16 cellular contexts compared by ENCODE assay signal in the genomic region with DNA sequence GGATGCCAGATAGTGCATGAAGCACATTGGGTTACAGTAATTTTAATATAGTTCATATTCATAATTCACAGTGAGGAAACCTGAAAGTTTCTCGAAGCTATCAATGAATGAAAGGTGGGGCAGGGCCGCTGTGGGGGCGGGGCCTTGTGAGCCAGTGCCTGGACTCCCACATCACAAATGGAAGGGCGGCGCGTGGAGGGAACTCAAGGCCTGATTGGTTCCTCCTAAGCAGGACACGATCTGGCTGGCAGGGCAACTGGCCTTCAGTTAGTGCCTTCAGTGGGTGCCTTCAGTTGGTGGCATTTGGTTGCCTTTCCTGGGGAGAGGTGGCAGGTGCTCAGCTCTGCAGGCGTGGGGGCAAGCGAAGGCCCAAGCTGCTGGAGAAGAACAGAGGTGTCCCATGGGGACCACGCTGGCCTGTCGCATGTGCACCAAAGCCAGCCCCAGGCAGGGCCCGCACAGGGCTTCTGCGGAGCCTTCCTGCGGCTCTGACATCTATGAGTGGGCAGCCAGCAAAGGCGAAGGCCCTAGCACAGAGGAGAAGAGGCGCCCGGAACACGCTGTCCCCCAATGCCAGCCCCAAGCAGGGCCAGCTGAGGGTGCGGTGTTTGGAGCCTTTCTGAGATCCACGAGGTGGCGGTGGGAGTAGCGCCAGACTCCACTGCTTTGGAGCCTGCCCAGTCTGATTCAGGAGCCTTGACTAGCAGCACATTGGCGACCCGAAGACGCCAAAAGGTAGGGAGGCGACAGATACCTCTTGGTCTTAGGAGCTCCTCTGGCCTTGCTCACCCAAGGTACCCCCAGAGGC.
DNase-seq lines count a peak whose midpoint lies in the region; ATAC-seq and TF ChIP-seq lines count a peak whose summit lies in the region.
"Had no signal": no experiment of that assay in that cellular context is flagged by ENCODE, and none has a peak within 500 bp of the region (broad histone marks: within the 10 kb centered on the region; RNA-seq: fewer than 3 reads in every experiment).

No MANE protein-coding gene starts in this region.

- no peaks in the 10 kb centered on the region for H3K4me1 Mint-ChIP-seq in activated CD4-positive, alpha-beta T cell treated with anti-CD3 and anti-CD28 coated beads, Interleukin-2, amount 10 ng/mL, durations not matched to agents 24 days and 14 days
- H3K4me1 Mint-ChIP-seq in GM23338: peaks cover 3% of the 10 kb centered on the region; the same call in 1 of the 3 replicates
- no peaks in the 10 kb centered on the region for H3K4me1 Mint-ChIP-seq in endodermal cell

- H3K4me3 ChIP-seq in GM23338 (no peak overlapping the region), endodermal cell (ENCODE audit: low read length) (no peak overlapping the region), neuronal stem cell (ENCODE audit: low read length in 2 of 2) (no peak overlapping the region), uterus (no peak overlapping the region)
- H3K4me3 ChIP-seq: BLaER1 treated with 17β-estradiol and CSF1 and Interleukin-3, amounts not matched to agents 10 nM and 100 nM had no signal

- peak overlapping the region; percentile 17 for H4K8ac ChIP-seq in neuronal stem cell (ENCODE audit: low read depth, low read length)

- H3K4me1 ChIP-seq in GM23338 (ENCODE audit: insufficient read depth) (no peaks in the 10 kb centered on the region), endodermal cell (ENCODE audit: control insufficient read depth, insufficient read depth, low read length) (no peaks in the 10 kb centered on the region), neuronal stem cell (ENCODE audit: control insufficient read depth in 2 of 2, insufficient read depth in 1 of 2, low read depth in 1 of 2, low read length in 2 of 2) (no peaks in the 10 kb centered on the region), uterus (no peaks in the 10 kb centered on the region)

- no peak overlapping the region for H3K9ac ChIP-seq in endodermal cell (ENCODE audit: extremely low read depth, low read length, poor library complexity, severe bottlenecking)
- no peak overlapping the region for H3K9ac ChIP-seq in neuronal stem cell (ENCODE audit: low read depth, low read length, poor library complexity)
- H3K9ac ChIP-seq: BLaER1 treated with 17β-estradiol and CSF1 and Interleukin-3, amounts not matched to agents 10 nM and 100 nM had no signal

- no peaks in the 10 kb centered on the region for H3K27me3 Mint-ChIP-seq in activated CD4-positive, alpha-beta T cell treated with anti-CD3 and anti-CD28 coated beads, Interleukin-2, amount 10 ng/mL, durations not matched to agents 24 days and 14 days
- H3K27me3 Mint-ChIP-seq in GM23338 (ENCODE audit: insufficient read depth, low read depth, poor library complexity) (peaks cover 3% of the 10 kb centered on the region), endodermal cell (ENCODE audit: insufficient read depth) (peaks cover 1% of the 10 kb centered on the region)
- H3K27me3 Mint-ChIP-seq: CD4-positive, CD25-positive, alpha-beta regulatory T cell; IgD-negative memory B cell had no signal

- no peak overlapping the region for H3K4ac ChIP-seq in neuronal stem cell (ENCODE audit: low read length)

- WGBS in endodermal cell (ENCODE audit: insufficient coverage in 1 of 2, insufficient read length in 1 of 2), 2 experiments: 93 to 97% methylated on average over 16 to 26 of the region's 26 CpGs
- WGBS in neuronal stem cell (ENCODE audit: extremely low coverage in 2 of 2, insufficient read length in 2 of 2, insufficient replicate concordance in 1 of 2), 2 donors: no CpG with 5 or more reads among the region's 26 CpGs

- no peak overlapping the region for H3K27ac Mint-ChIP-seq in activated CD4-positive, alpha-beta T cell treated with anti-CD3 and anti-CD28 coated beads, Interleukin-2, amount 10 ng/mL, durations not matched to agents 24 days and 14 days
- H3K27ac Mint-ChIP-seq in GM23338 (no peak overlapping the region), endodermal cell (no peak overlapping the region)
- H3K27ac Mint-ChIP-seq: CD4-positive, CD25-positive, alpha-beta regulatory T cell; HFFc6; IgD-negative memory B cell had no signal

- peaks cover 3% of the 10 kb centered on the region for H3K36me3 Mint-ChIP-seq in activated CD4-positive, alpha-beta T cell treated with anti-CD3 and anti-CD28 coated beads, Interleukin-2, amount 10 ng/mL, durations not matched to agents 24 days and 14 days (ENCODE audit: low read depth)
- H3K36me3 Mint-ChIP-seq in GM23338 (ENCODE audit: low read depth): peaks cover 7% of the 10 kb centered on the region; the same call in 1 of the 3 replicates
- H3K36me3 Mint-ChIP-seq in endodermal cell (ENCODE audit: low read depth): no peaks in the 10 kb centered on the region

- peaks cover 2% of the 10 kb centered on the region for H3K79me1 ChIP-seq in neuronal stem cell (ENCODE audit: low read depth, low read length)

- H4K20me1 ChIP-seq in GM23338 (replicated peaks; ENCODE audit: insufficient read depth): no peaks in the 10 kb centered on the region

- peak overlapping the region; percentile 53 for H2BK5ac ChIP-seq in neuronal stem cell (ENCODE audit: low read length)

- H3K27me3 ChIP-seq in GM23338 (ENCODE audit: insufficient read depth) (no peaks in the 10 kb centered on the region), endodermal cell (ENCODE audit: control insufficient read depth, insufficient read depth, low read length, poor library complexity, severe bottlenecking) (no peaks in the 10 kb centered on the region), neuronal stem cell (ENCODE audit: control insufficient read depth in 3 of 3, insufficient read depth in 3 of 3, low read depth in 1 of 3, low read length in 3 of 3) (no peaks in the 10 kb centered on the region), uterus (no peaks in the 10 kb centered on the region)
- H3K27me3 ChIP-seq: BLaER1 treated with 17β-estradiol and CSF1 and Interleukin-3, amounts not matched to agents 10 nM and 100 nM had no signal

- H3K18ac ChIP-seq in neuronal stem cell (ENCODE audit: low read length): peak overlapping the region; percentile 38

- H3K9me3 ChIP-seq in endodermal cell (ENCODE audit: control insufficient read depth, low read length): peaks cover 16% of the 10 kb centered on the region
- no peaks in the 10 kb centered on the region for H3K9me3 ChIP-seq in neuronal stem cell (replicated peaks in 1 of 2; ENCODE audit: control insufficient read depth in 2 of 2, insufficient read depth in 1 of 2, low read depth in 1 of 2, low read length in 2 of 2)
- H3K9me3 ChIP-seq in uterus: no peaks in the 10 kb centered on the region

- peak overlapping the region; percentile 31 for H3K23ac ChIP-seq in neuronal stem cell (ENCODE audit: low read depth, low read length, poor library complexity)

- peaks cover 4% of the 10 kb centered on the region for H3K9me3 Mint-ChIP-seq in activated CD4-positive, alpha-beta T cell treated with anti-CD3 and anti-CD28 coated beads, Interleukin-2, amount 10 ng/mL, durations not matched to agents 24 days and 14 days
- H3K9me3 Mint-ChIP-seq in GM23338: peaks cover 12% of the 10 kb centered on the region
- H3K9me3 Mint-ChIP-seq in endodermal cell: peaks cover 15% of the 10 kb centered on the region
- H3K9me3 Mint-ChIP-seq: HFFc6 had no signal

- TF ChIP-seq CTCF in GM23338 (conservative IDR thresholded peaks at IDR 0.05; ENCODE audit: low read depth in 2 of 2): no peak
- no peak for TF ChIP-seq CTCF in endodermal cell (conservative IDR thresholded peaks at IDR 0.05)
- TF ChIP-seq CTCF in uterus (IDR thresholded peaks at IDR 0.05): no peak

- H2BK120ac ChIP-seq in neuronal stem cell (ENCODE audit: low read depth, low read length): no peak overlapping the region

- H2AK5ac ChIP-seq in neuronal stem cell (ENCODE audit: low read depth, low read length): no peak overlapping the region

- H4K91ac ChIP-seq in neuronal stem cell (ENCODE audit: low read depth, low read length, poor library complexity): no peak overlapping the region

- peak; percentile 52 for DNase-seq in activated CD4-positive, alpha-beta T cell treated with anti-CD3 and anti-CD28 coated beads, Interleukin-2, amount 10 ng/mL, durations not matched to agents 24 days and 14 days
- no peak for DNase-seq in activated CD4-positive, alpha-beta T cell treated with anti-CD3 and anti-CD28 coated beads for 48 hours
- no peak for DNase-seq in GM23338 (ENCODE audit: low spot score)
- peak; percentile 72 for DNase-seq in endodermal cell
- DNase-seq in neuronal stem cell (ENCODE audit: low spot score): no peak
- no peak for DNase-seq in globus pallidus (ENCODE audit: low spot score)
- DNase-seq in uterus: no peak
- no peak for DNase-seq in AG08395 (ENCODE audit: low spot score)
- DNase-seq: 8988T; CD4-positive, CD25-positive, alpha-beta regulatory T cell; GF-D8; GOT3; HCEC 1CT; HFFc6 had no signal

- no peak overlapping the region for H3K4me3 Mint-ChIP-seq in activated CD4-positive, alpha-beta T cell treated with anti-CD3 and anti-CD28 coated beads, Interleukin-2, amount 10 ng/mL, durations not matched to agents 24 days and 14 days
- H3K4me3 Mint-ChIP-seq in GM23338 (no peak overlapping the region), endodermal cell (no peak overlapping the region)
- H3K4me3 Mint-ChIP-seq: HFFc6 had no signal

- H3K27ac ChIP-seq in GM23338 (ENCODE audit: low read depth) (no peak overlapping the region), endodermal cell (ENCODE audit: low read depth, low read length) (no peak overlapping the region), neuronal stem cell (replicated peaks; ENCODE audit: low read length) (no peak overlapping the region), uterus (no peak overlapping the region)
- H3K27ac ChIP-seq: BLaER1 treated with 17β-estradiol and CSF1 and Interleukin-3, amounts not matched to agents 10 nM and 100 nM had no signal

- no peak overlapping the region for H2BK15ac ChIP-seq in neuronal stem cell (ENCODE audit: low read length)

- ATAC-seq in GM23338: no peak; the same call in 2 of the 3 replicates

- H3K4me2 ChIP-seq in GM23338: no peak overlapping the region
- H3K4me2 ChIP-seq in neuronal stem cell (ENCODE audit: insufficient read depth, low read length, poor library complexity, severe bottlenecking): no peak overlapping the region
- H3K4me2 ChIP-seq: BLaER1 treated with 17β-estradiol and CSF1 and Interleukin-3, amounts not matched to agents 10 nM and 100 nM had no signal

- H3K9me2 ChIP-seq in GM23338 (ENCODE audit: insufficient read depth): no peaks in the 10 kb centered on the region

- intact Hi-C loops in activated CD4-positive, alpha-beta T cell treated with anti-CD3 and anti-CD28 coated beads, Interleukin-2, amount 10 ng/mL, durations not matched to agents 24 days and 14 days (cut with micrococcal nuclease): no loop called here
- intact Hi-C loops in uterus (cut with DNase I; ENCODE audit: low total_unique reads): no loop called here

- no peak for TF ChIP-seq POLR2A in uterus (IDR thresholded peaks at IDR 0.05)

- peak overlapping the region; percentile 22 for H2BK12ac ChIP-seq in neuronal stem cell (ENCODE audit: low read length)

- H2AFZ ChIP-seq in GM23338: 0 out of 2 replicates have a peak overlapping the region, but pooled peaks have one; percentile 56
- H2AFZ ChIP-seq in neuronal stem cell (ENCODE audit: low read length): no peak overlapping the region

- no peak overlapping the region for H3K14ac ChIP-seq in neuronal stem cell (ENCODE audit: low read length)

- H3K36me3 ChIP-seq in GM23338 (ENCODE audit: insufficient read depth) (no peaks in the 10 kb centered on the region), endodermal cell (ENCODE audit: control insufficient read depth, insufficient read depth, low read length) (no peaks in the 10 kb centered on the region), neuronal stem cell (replicated peaks in 1 of 2; ENCODE audit: control insufficient read depth in 2 of 2, insufficient read depth in 2 of 2, low read length in 2 of 2) (no peaks in the 10 kb centered on the region), uterus (no peaks in the 10 kb centered on the region)

- H3K79me2 ChIP-seq in GM23338 (replicated peaks; ENCODE audit: insufficient read depth): no peaks in the 10 kb centered on the region

- no peaks in the 10 kb centered on the region for H3F3A ChIP-seq in GM23338 (replicated peaks; ENCODE audit: low read depth)

Comparison
In these comparisons a context has a peak if more than half of its experiments do, and no peak if none do; other contexts are left out.
1. DNase-seq: peak in activated CD4-positive, alpha-beta T cell treated with anti-CD3 and anti-CD28 coated beads, Interleukin-2, amount 10 ng/mL, durations not matched to agents 24 days and 14 days (single experiment) and endodermal cell (single experiment); none in activated CD4-positive, alpha-beta T cell treated with anti-CD3 and anti-CD28 coated beads for 48 hours (single experiment), GM23338 (single experiment), neuronal stem cell (single experiment), globus pallidus (single experiment), uterus (0 of 2) and AG08395 (single experiment).